In the genomic region with DNA sequence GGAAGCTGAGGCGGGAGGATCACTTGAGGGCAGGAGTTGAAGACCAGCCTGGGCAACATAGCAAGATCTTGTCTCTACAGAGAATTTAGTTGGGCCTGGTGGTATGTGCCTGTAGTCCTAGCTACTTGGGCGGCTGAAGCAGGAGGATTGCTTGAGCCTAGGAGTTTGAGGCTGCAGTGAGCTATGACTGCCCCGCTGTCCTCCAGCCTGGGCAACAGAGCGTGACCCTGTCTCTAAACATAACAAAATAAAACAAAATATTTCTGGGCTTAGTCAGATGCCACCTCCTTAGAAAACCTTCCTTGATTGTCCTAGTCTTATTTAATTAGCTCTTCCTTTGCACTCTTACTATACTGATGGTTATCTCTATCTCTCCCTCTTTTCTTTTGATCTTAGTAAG, we compare ENCODE assay signal across 19 cellular contexts. TPM values are rescaled to one million over a fixed set of nuclear protein-coding genes. Genes with fewer than 3 reads are reported as not detected.
"Had no signal": no experiment of that assay in that cellular context is flagged by ENCODE, and none has a peak within 500 bp of the region (broad histone marks: within the 10 kb centered on the region; RNA-seq: fewer than 3 reads in every experiment).

No MANE protein-coding gene starts in this region.

- H3K27me3 ChIP-seq: hepatocyte, right lobe of liver had no signal

- FAIRE-seq: colon, TTC549, urothelium cell line had no signal

- H3K4me1 ChIP-seq: right lobe of liver had no signal

- H3K27ac ChIP-seq: hepatocyte, left lung, right lobe of liver, thoracic aorta had no signal

- ATAC-seq: left lung; mucosa of descending colon; naive thymus-derived CD4-positive, alpha-beta T cell; right lobe of liver had no signal

- DNase-seq: activated CD4-positive, alpha-beta T cell treated with anti-CD3 and anti-CD28 coated beads, Interleukin-2, amount 10 ng/mL, durations not matched to agents 7 days and 5 days; activated CD8-positive, alpha-beta memory T cell treated with anti-CD3 and anti-CD28 coated beads, Interleukin-2, amount 50 U/mL, for 48 hours; activated naive CD4-positive, alpha-beta T cell treated with Interleukin-2 at 50 U/mL for 16 hours; aorta; erythroblast; islet precursor cell; left lung; mammary epithelial cell; mucosa of descending colon; naive thymus-derived CD4-positive, alpha-beta T cell; right lobe of liver; SW 1271 had no signal

RNA-seq across cellular contexts. Expression of a gene that starts 8.5 kb away (rescaled TPM):
- total RNA-seq: activated CD4-positive, alpha-beta T cell treated with anti-CD3 and anti-CD28 coated beads, Interleukin-2, amount 10 ng/mL, durations not matched to agents 7 days and 5 days; activated T-helper 1 cell treated with anti-CD3 and anti-CD28 coated beads, Interleukin-12 subunit alpha, Interleukin-12 subunit beta, Interleukin-2, Interleukin-4 antibody, amounts not matched to agents 30 ng/mL and 10 ng/mL and 1 ng/mL, durations not matched to agents 14 hours and 24 hours and 36 hours; naive thymus-derived CD4-positive, alpha-beta T cell; T-helper 2 cell treated with Interferon-gamma antibody and Interleukin-4, amounts not matched to agents 100 ng/mL and 5 ng/mL, for 36 hours had no signal
- polyA plus RNA-seq: naive thymus-derived CD4-positive, alpha-beta T cell had no signal
